Comparison of ENCODE assay signal across 32 cellular contexts in the genomic region with DNA sequence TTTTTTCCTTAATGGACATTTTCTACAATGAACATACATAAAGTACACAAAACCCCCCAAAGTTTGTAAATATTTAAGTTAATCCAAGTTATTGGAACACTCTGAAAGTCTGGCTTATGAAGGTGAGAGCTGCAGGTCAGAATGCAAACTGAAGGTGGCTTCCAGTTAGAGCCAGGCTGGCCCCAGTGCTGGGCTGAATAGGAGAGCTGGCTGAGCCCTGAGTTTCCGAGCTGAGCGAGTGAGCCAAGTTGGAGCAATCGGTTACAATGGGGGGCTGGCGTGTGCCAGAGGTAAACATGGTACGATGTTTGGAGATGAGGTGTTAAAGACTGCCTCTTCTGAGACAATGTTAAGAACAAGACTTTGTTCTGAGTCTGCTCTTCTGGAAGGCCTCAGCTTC.
DNase-seq lines count a peak whose midpoint lies in the region; ATAC-seq and TF ChIP-seq lines count a peak whose summit lies in the region.
"Had no signal": no experiment of that assay in that cellular context is flagged by ENCODE, and none has a peak within 500 bp of the region (broad histone marks: within the 10 kb centered on the region; RNA-seq: fewer than 3 reads in every experiment).

No MANE protein-coding gene starts in this region.

- H3K27me3 Mint-ChIP-seq in endodermal cell (ENCODE audit: insufficient read depth): peaks cover 1% of the 10 kb centered on the region
- peaks cover 18% of the 10 kb centered on the region for H3K27me3 Mint-ChIP-seq in type B pancreatic cell
- no peaks in the 10 kb centered on the region for H3K27me3 Mint-ChIP-seq in activated CD8-positive, alpha-beta T cell treated with anti-CD3 and anti-CD28 coated beads for 36 hours
- H3K27me3 Mint-ChIP-seq: effector memory CD8-positive, alpha-beta T cell; stimulated activated naive CD8-positive, alpha-beta T cell treated with anti-CD3 and anti-CD28 coated beads, Interleukin-15, amount 100 ng/mL, for 72 hours had no signal

- no peak overlapping the region for H3K4ac ChIP-seq in mesendoderm (ENCODE audit: low read depth, low read length)

- H2BK120ac ChIP-seq in mesendoderm (ENCODE audit: low read depth, low read length): no peak overlapping the region

- H3K4me1 ChIP-seq in endodermal cell (ENCODE audit: control insufficient read depth, insufficient read depth, low read length) (peaks cover 4% of the 10 kb centered on the region), mesendoderm (ENCODE audit: control insufficient read depth, low read depth, low read length) (no peaks in the 10 kb centered on the region)
- no peaks in the 10 kb centered on the region for H3K4me1 ChIP-seq in effector memory CD4-positive, alpha-beta T cell (ENCODE audit: control insufficient read depth, insufficient read depth, low read length, poor library complexity, severe bottlenecking)
- H3K4me1 ChIP-seq: pancreas, spleen had no signal

- H3K56ac ChIP-seq in mesendoderm (ENCODE audit: low read length): no peak overlapping the region

- peaks cover 4% of the 10 kb centered on the region for H3K27me3 ChIP-seq in endodermal cell (ENCODE audit: control insufficient read depth, insufficient read depth, low read length, poor library complexity, severe bottlenecking)
- no peaks in the 10 kb centered on the region for H3K27me3 ChIP-seq in mesendoderm (ENCODE audit: insufficient read depth, low read length, poor library complexity)
- no peaks in the 10 kb centered on the region for H3K27me3 ChIP-seq in effector memory CD4-positive, alpha-beta T cell (replicated peaks; ENCODE audit: control insufficient read depth, insufficient read depth, low read length, poor library complexity, severe bottlenecking)
- H3K27me3 ChIP-seq: spleen, tibial nerve had no signal

- no peak overlapping the region for H2BK5ac ChIP-seq in mesendoderm (ENCODE audit: low read length)

- H3K4me3 Mint-ChIP-seq in endodermal cell (no peak overlapping the region), type B pancreatic cell (no peak overlapping the region)
- H3K4me3 Mint-ChIP-seq in activated CD8-positive, alpha-beta T cell treated with anti-CD3 and anti-CD28 coated beads for 36 hours: no peak overlapping the region
- H3K4me3 Mint-ChIP-seq: activated CD8-positive, alpha-beta memory T cell treated with anti-CD3 and anti-CD28 coated beads, Interleukin-2, amount 10 ng/mL, durations not matched to agents 7 days and 5 days; effector memory CD8-positive, alpha-beta T cell; natural killer cell treated with Interleukin-12 subunit alpha and Interleukin-12 subunit beta and Interleukin-15 and Interleukin-18, amount 100 ng/mL, for 72 hours; stimulated activated naive CD8-positive, alpha-beta T cell treated with anti-CD3 and anti-CD28 coated beads, Interleukin-15, amount 100 ng/mL, for 72 hours had no signal

- no peaks in the 10 kb centered on the region for H3K36me3 Mint-ChIP-seq in endodermal cell (ENCODE audit: low read depth)
- no peaks in the 10 kb centered on the region for H3K36me3 Mint-ChIP-seq in type B pancreatic cell
- H3K36me3 Mint-ChIP-seq in activated CD8-positive, alpha-beta T cell treated with anti-CD3 and anti-CD28 coated beads for 36 hours (ENCODE audit: low read depth): no peaks in the 10 kb centered on the region
- H3K36me3 Mint-ChIP-seq: activated CD8-positive, alpha-beta memory T cell treated with anti-CD3 and anti-CD28 coated beads, Interleukin-2, amount 10 ng/mL, durations not matched to agents 7 days and 5 days; natural killer cell treated with Interleukin-12 subunit alpha and Interleukin-12 subunit beta and Interleukin-15 and Interleukin-18, amount 100 ng/mL, for 72 hours had no signal

- H3K9me3 Mint-ChIP-seq in endodermal cell (peaks cover under 1% of the 10 kb centered on the region), type B pancreatic cell (no peaks in the 10 kb centered on the region)
- H3K9me3 Mint-ChIP-seq in activated CD8-positive, alpha-beta T cell treated with anti-CD3 and anti-CD28 coated beads for 36 hours: no peaks in the 10 kb centered on the region
- H3K9me3 Mint-ChIP-seq: effector memory CD8-positive, alpha-beta T cell; natural killer cell treated with Interleukin-12 subunit alpha and Interleukin-12 subunit beta and Interleukin-15 and Interleukin-18, amount 100 ng/mL, for 72 hours; stimulated activated naive CD8-positive, alpha-beta T cell treated with anti-CD3 and anti-CD28 coated beads, Interleukin-15, amount 100 ng/mL, for 72 hours had no signal

- H3K18ac ChIP-seq in mesendoderm (ENCODE audit: low read length): no peak overlapping the region

- no peak overlapping the region for H2BK15ac ChIP-seq in mesendoderm (replicated peaks; ENCODE audit: low read depth)

- no peak overlapping the region for H4K5ac ChIP-seq in mesendoderm (ENCODE audit: low read length)

- no peak overlapping the region for H3K4me3 ChIP-seq in endodermal cell (ENCODE audit: low read length)
- H3K4me3 ChIP-seq in mesendoderm (ENCODE audit: low read length): no peak overlapping the region
- no peak overlapping the region for H3K4me3 ChIP-seq in effector memory CD4-positive, alpha-beta T cell (ENCODE audit: insufficient read depth, low read depth, low read length, poor library complexity, severe bottlenecking)
- H3K4me3 ChIP-seq: coronary artery, GM12878, pancreas, spleen, tibial nerve had no signal

- H3K36me3 ChIP-seq in endodermal cell (ENCODE audit: control insufficient read depth, insufficient read depth, low read length) (no peaks in the 10 kb centered on the region), mesendoderm (ENCODE audit: control insufficient read depth, insufficient read depth, low read length) (no peaks in the 10 kb centered on the region)
- no peaks in the 10 kb centered on the region for H3K36me3 ChIP-seq in effector memory CD4-positive, alpha-beta T cell (ENCODE audit: control insufficient read depth, insufficient read depth, low read length)
- H3K36me3 ChIP-seq: pancreas, spleen, tibial nerve had no signal

- no peak overlapping the region for H3K23ac ChIP-seq in mesendoderm (ENCODE audit: low read length)

- ATAC-seq in activated CD8-positive, alpha-beta T cell treated with anti-CD3 and anti-CD28 coated beads for 36 hours: no peak
- ATAC-seq in HG02981 (IDR thresholded peaks at IDR 0.05; ENCODE audit: unreplicated experiment): no peak
- ATAC-seq: activated CD8-positive, alpha-beta memory T cell treated with anti-CD3 and anti-CD28 coated beads, Interleukin-2, amount 10 ng/mL, durations not matched to agents 7 days and 5 days; effector memory CD8-positive, alpha-beta T cell; GM12878; natural killer cell treated with Interleukin-12 subunit alpha and Interleukin-12 subunit beta and Interleukin-15 and Interleukin-18, amount 100 ng/mL, for 72 hours; pancreas; stimulated activated naive CD8-positive, alpha-beta T cell treated with anti-CD3 and anti-CD28 coated beads, Interleukin-15, amount 100 ng/mL, for 72 hours had no signal

- intact Hi-C loops in activated CD8-positive, alpha-beta T cell treated with anti-CD3 and anti-CD28 coated beads for 36 hours (cut with micrococcal nuclease): no loop called here

- CTCF ChIA-PET in activated CD8-positive, alpha-beta T cell treated with anti-CD3 and anti-CD28 coated beads for 36 hours (lab: Charles Lee): no interaction called here

- POLR2A ChIA-PET in activated CD8-positive, alpha-beta T cell treated with anti-CD3 and anti-CD28 coated beads for 36 hours (lab: Charles Lee): no interaction called here

- H3K4me1 Mint-ChIP-seq in endodermal cell (peaks cover 13% of the 10 kb centered on the region), type B pancreatic cell (ENCODE audit: unreplicated experiment) (peaks cover 19% of the 10 kb centered on the region)
- no peaks in the 10 kb centered on the region for H3K4me1 Mint-ChIP-seq in activated CD8-positive, alpha-beta T cell treated with anti-CD3 and anti-CD28 coated beads for 36 hours (ENCODE audit: low read depth)
- H3K4me1 Mint-ChIP-seq: activated CD8-positive, alpha-beta memory T cell treated with anti-CD3 and anti-CD28 coated beads, Interleukin-2, amount 10 ng/mL, durations not matched to agents 7 days and 5 days; stimulated activated naive CD8-positive, alpha-beta T cell treated with anti-CD3 and anti-CD28 coated beads, Interleukin-15, amount 100 ng/mL, for 72 hours had no signal

- 88 to 93% methylated on average over 5 of the region's 5 CpGs for WGBS in endodermal cell (ENCODE audit: insufficient coverage in 1 of 2, insufficient read length in 1 of 2), 2 experiments
- WGBS in mesendoderm (ENCODE audit: extremely low coverage, insufficient coverage, low lambda C conversion rate): no CpG with 5 or more reads among the region's 5 CpGs

- H3K79me2 ChIP-seq in mesendoderm (ENCODE audit: control insufficient read depth, insufficient read depth, low read length): no peaks in the 10 kb centered on the region

- H3K9me3 ChIP-seq in endodermal cell (ENCODE audit: control insufficient read depth, low read length): no peaks in the 10 kb centered on the region
- no peaks in the 10 kb centered on the region for H3K9me3 ChIP-seq in effector memory CD4-positive, alpha-beta T cell (ENCODE audit: control insufficient read depth, low read length)
- H3K9me3 ChIP-seq: pancreas, spleen, tibial nerve had no signal

- no peaks in the 10 kb centered on the region for H3K79me1 ChIP-seq in mesendoderm (ENCODE audit: low read length)

- no peak overlapping the region for H3K27ac ChIP-seq in endodermal cell (ENCODE audit: low read depth, low read length)
- no peak overlapping the region for H3K27ac ChIP-seq in mesendoderm (ENCODE audit: low read depth, low read length)
- H3K27ac ChIP-seq in effector memory CD4-positive, alpha-beta T cell (ENCODE audit: insufficient read depth, low read length, poor library complexity, severe bottlenecking): no peak overlapping the region
- H3K27ac ChIP-seq: 22Rv1, coronary artery, pancreas, spleen had no signal

- TF ChIP-seq CTCF in endodermal cell (conservative IDR thresholded peaks at IDR 0.05) (peak; percentile 64), type B pancreatic cell (conservative IDR thresholded peaks at IDR 0.05) (peak; percentile 23)
- TF ChIP-seq CTCF in activated CD8-positive, alpha-beta T cell treated with anti-CD3 and anti-CD28 coated beads for 36 hours (IDR thresholded peaks at IDR 0.05): no peak

- H4K8ac ChIP-seq in mesendoderm (ENCODE audit: low read depth, low read length): no peak overlapping the region

- no peak overlapping the region for H3K4me2 ChIP-seq in mesendoderm (ENCODE audit: low read length)

- peak; percentile 6 for DNase-seq in NCI-H82 (lab: John Stamatoyannopoulos, UW)
- no peak for DNase-seq in NCI-H82 treated with DMSO at 0.1 percent for 48 hours (lab: John Stamatoyannopoulos, UW; ENCODE audit: unreplicated experiment)
- peak; percentile 70 for DNase-seq in endodermal cell
- peak; percentile 26 for DNase-seq in mesendoderm
- no peak for DNase-seq in type B pancreatic cell (ENCODE audit: extremely low spot score, unreplicated experiment)
- no peak for DNase-seq in activated CD8-positive, alpha-beta T cell treated with anti-CD3 and anti-CD28 coated beads for 36 hours
- no peak for DNase-seq in effector memory CD4-positive, alpha-beta T cell
- DNase-seq: activated CD4-positive, alpha-beta T cell treated with anti-CD3 and anti-CD28 coated beads, Interleukin-2, amount 50 U/mL, for 1 hour; activated CD4-positive, CD25-positive, alpha-beta regulatory T cell; activated CD8-positive, alpha-beta memory T cell treated with anti-CD3 and anti-CD28 coated beads, Interleukin-2, amount 10 ng/mL, durations not matched to agents 7 days and 5 days; activated T-cell treated with anti-CD3 and anti-CD28 coated beads, Interleukin-2, amount 50 U/mL, for 48 hours; C1 segment of cervical spinal cord; caudate nucleus; DMS153; effector memory CD8-positive, alpha-beta T cell; erythroblast; H7; Karpas-422; NCI-H1417 treated with DMSO at 0.1 percent for 48 hours; NCI-H2029 treated with DMSO at 0.1 percent for 48 hours; NCI-H226; NCI-H526 treated with DMSO at 0.1 percent for 48 hours; pancreas; spleen; stimulated activated CD8-positive, alpha-beta memory T cell treated with anti-CD3 and anti-CD28 coated beads, Interleukin-4, amount 100 ng/mL, for 48 hours; stimulated activated naive CD8-positive, alpha-beta T cell treated with anti-CD3 and anti-CD28 coated beads, Interleukin-15, amount 100 ng/mL, for 72 hours had no signal

- H3K27ac Mint-ChIP-seq in endodermal cell (no peak overlapping the region), type B pancreatic cell (no peak overlapping the region)
- H3K27ac Mint-ChIP-seq in activated CD8-positive, alpha-beta T cell treated with anti-CD3 and anti-CD28 coated beads for 36 hours: no peak overlapping the region
- H3K27ac Mint-ChIP-seq: activated CD8-positive, alpha-beta memory T cell treated with anti-CD3 and anti-CD28 coated beads, Interleukin-2, amount 10 ng/mL, durations not matched to agents 7 days and 5 days; effector memory CD8-positive, alpha-beta T cell; natural killer cell treated with Interleukin-12 subunit alpha and Interleukin-12 subunit beta and Interleukin-15 and Interleukin-18, amount 100 ng/mL, for 72 hours; stimulated activated naive CD8-positive, alpha-beta T cell treated with anti-CD3 and anti-CD28 coated beads, Interleukin-15, amount 100 ng/mL, for 72 hours had no signal

- H3K9ac ChIP-seq in endodermal cell (ENCODE audit: extremely low read depth, low read length, poor library complexity, severe bottlenecking) (no peak overlapping the region), mesendoderm (ENCODE audit: low read length) (no peak overlapping the region)

- no peak overlapping the region for H2AK5ac ChIP-seq in mesendoderm (ENCODE audit: low read length)

Comparison
In these comparisons a context has a peak if more than half of its experiments do, and no peak if none do; other contexts are left out.
1. DNase-seq: peak in NCI-H82 (single experiment), endodermal cell (single experiment) and mesendoderm (single experiment); none in NCI-H82 treated with DMSO at 0.1 percent for 48 hours (single experiment), type B pancreatic cell (single experiment), activated CD8-positive, alpha-beta T cell treated with anti-CD3 and anti-CD28 coated beads for 36 hours (single experiment) and effector memory CD4-positive, alpha-beta T cell (0 of 3).